Comparison of ENCODE assay signal across 1 cellular context in the genomic region with DNA sequence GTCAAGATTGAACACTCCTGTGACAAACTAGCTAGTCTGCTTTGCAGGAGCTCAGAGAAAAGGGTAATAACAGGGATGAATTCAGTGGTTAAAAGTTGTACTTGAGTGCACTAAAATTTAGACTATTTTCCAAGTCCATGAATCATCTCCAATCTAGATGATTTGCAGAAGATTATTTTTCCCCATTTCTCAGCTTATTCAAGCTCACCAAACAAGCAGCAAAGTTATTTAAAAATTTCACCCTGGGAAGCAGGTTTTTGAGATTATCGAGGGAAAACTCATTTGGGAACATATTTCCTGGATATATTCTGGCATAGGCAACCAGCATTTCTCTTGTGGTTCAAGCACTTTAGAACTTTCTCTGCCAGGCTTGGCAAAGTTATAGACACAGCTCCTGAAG.
TF ChIP-seq lines count a peak whose summit lies in the region.

No MANE protein-coding gene starts in this region.

TF ChIP-seq in GM23338, 12 proteins besides CTCF, POLR2A, EP300 and RAD21:
- TF ChIP-seq, protein P1, sequence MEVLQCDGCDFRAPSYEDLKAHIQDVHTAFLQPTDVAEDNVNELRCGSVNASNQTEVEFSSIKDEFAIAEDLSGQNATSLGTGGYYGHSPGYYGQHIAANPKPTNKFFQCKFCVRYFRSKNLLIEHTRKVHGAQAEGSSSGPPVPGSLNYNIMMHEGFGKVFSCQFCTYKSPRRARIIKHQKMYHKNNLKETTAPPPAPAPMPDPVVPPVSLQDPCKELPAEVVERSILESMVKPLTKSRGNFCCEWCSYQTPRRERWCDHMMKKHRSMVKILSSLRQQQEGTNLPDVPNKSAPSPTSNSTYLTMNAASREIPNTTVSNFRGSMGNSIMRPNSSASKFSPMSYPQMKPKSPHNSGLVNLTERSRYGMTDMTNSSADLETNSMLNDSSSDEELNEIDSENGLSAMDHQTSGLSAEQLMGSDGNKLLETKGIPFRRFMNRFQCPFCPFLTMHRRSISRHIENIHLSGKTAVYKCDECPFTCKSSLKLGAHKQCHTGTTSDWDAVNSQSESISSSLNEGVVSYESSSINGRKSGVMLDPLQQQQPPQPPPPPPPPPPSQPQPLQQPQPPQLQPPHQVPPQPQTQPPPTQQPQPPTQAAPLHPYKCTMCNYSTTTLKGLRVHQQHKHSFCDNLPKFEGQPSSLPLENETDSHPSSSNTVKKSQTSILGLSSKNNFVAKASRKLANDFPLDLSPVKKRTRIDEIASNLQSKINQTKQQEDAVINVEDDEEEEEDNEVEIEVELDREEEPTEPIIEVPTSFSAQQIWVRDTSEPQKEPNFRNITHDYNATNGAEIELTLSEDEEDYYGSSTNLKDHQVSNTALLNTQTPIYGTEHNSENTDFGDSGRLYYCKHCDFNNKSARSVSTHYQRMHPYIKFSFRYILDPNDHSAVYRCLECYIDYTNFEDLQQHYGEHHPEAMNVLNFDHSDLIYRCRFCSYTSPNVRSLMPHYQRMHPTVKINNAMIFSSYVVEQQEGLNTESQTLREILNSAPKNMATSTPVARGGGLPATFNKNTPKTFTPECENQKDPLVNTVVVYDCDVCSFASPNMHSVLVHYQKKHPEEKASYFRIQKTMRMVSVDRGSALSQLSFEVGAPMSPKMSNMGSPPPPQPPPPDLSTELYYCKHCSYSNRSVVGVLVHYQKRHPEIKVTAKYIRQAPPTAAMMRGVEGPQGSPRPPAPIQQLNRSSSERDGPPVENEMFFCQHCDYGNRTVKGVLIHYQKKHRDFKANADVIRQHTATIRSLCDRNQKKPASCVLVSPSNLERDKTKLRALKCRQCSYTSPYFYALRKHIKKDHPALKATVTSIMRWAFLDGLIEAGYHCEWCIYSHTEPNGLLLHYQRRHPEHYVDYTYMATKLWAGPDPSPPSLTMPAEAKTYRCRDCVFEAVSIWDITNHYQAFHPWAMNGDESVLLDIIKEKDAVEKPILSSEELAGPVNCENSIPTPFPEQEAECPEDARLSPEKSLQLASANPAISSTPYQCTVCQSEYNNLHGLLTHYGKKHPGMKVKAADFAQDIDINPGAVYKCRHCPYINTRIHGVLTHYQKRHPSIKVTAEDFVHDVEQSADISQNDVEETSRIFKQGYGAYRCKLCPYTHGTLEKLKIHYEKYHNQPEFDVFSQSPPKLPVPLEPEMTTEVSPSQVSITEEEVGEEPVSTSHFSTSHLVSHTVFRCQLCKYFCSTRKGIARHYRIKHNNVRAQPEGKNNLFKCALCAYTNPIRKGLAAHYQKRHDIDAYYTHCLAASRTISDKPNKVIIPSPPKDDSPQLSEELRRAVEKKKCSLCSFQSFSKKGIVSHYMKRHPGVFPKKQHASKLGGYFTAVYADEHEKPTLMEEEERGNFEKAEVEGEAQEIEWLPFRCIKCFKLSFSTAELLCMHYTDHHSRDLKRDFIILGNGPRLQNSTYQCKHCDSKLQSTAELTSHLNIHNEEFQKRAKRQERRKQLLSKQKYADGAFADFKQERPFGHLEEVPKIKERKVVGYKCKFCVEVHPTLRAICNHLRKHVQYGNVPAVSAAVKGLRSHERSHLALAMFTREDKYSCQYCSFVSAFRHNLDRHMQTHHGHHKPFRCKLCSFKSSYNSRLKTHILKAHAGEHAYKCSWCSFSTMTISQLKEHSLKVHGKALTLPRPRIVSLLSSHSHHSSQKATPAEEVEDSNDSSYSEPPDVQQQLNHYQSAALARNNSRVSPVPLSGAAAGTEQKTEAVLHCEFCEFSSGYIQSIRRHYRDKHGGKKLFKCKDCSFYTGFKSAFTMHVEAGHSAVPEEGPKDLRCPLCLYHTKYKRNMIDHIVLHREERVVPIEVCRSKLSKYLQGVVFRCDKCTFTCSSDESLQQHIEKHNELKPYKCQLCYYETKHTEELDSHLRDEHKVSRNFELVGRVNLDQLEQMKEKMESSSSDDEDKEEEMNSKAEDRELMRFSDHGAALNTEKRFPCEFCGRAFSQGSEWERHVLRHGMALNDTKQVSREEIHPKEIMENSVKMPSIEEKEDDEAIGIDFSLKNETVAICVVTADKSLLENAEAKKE (CRISPR knock-in tag; IDR thresholded peaks at IDR 0.05): no peak
- TF ChIP-seq POLR2AphosphoS5 (IDR thresholded peaks at IDR 0.05; ENCODE audit: low read depth): no peak
- no peak for TF ChIP-seq NANOG (IDR thresholded peaks at IDR 0.05; ENCODE audit: borderline replicate concordance)
- no peak for TF ChIP-seq EZH2 (IDR thresholded peaks at IDR 0.05; ENCODE audit: low read depth, unreplicated experiment)
- no peak for TF ChIP-seq EZH2phosphoT487 (IDR thresholded peaks at IDR 0.05; ENCODE audit: unreplicated experiment)
- no peak for TF ChIP-seq CREB1 (CRISPR knock-in tag; IDR thresholded peaks at IDR 0.05; ENCODE audit: low read depth)
- TF ChIP-seq, protein P2, sequence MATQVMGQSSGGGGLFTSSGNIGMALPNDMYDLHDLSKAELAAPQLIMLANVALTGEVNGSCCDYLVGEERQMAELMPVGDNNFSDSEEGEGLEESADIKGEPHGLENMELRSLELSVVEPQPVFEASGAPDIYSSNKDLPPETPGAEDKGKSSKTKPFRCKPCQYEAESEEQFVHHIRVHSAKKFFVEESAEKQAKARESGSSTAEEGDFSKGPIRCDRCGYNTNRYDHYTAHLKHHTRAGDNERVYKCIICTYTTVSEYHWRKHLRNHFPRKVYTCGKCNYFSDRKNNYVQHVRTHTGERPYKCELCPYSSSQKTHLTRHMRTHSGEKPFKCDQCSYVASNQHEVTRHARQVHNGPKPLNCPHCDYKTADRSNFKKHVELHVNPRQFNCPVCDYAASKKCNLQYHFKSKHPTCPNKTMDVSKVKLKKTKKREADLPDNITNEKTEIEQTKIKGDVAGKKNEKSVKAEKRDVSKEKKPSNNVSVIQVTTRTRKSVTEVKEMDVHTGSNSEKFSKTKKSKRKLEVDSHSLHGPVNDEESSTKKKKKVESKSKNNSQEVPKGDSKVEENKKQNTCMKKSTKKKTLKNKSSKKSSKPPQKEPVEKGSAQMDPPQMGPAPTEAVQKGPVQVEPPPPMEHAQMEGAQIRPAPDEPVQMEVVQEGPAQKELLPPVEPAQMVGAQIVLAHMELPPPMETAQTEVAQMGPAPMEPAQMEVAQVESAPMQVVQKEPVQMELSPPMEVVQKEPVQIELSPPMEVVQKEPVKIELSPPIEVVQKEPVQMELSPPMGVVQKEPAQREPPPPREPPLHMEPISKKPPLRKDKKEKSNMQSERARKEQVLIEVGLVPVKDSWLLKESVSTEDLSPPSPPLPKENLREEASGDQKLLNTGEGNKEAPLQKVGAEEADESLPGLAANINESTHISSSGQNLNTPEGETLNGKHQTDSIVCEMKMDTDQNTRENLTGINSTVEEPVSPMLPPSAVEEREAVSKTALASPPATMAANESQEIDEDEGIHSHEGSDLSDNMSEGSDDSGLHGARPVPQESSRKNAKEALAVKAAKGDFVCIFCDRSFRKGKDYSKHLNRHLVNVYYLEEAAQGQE (IDR thresholded peaks at IDR 0.05; ENCODE audit: unreplicated experiment): no peak
- no peak for TF ChIP-seq JUNB (IDR thresholded peaks at IDR 0.05; ENCODE audit: unreplicated experiment)
- no peak for TF ChIP-seq ZNF331 (CRISPR knock-in tag; IDR thresholded peaks at IDR 0.05; ENCODE audit: low read depth)
- TF ChIP-seq, protein P3, sequence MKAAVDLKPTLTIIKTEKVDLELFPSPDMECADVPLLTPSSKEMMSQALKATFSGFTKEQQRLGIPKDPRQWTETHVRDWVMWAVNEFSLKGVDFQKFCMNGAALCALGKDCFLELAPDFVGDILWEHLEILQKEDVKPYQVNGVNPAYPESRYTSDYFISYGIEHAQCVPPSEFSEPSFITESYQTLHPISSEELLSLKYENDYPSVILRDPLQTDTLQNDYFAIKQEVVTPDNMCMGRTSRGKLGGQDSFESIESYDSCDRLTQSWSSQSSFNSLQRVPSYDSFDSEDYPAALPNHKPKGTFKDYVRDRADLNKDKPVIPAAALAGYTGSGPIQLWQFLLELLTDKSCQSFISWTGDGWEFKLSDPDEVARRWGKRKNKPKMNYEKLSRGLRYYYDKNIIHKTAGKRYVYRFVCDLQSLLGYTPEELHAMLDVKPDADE (IDR thresholded peaks at IDR 0.05): no peak
- TF ChIP-seq ZNF114 (CRISPR knock-in tag; IDR thresholded peaks at IDR 0.05): no peak
- TF ChIP-seq STAT1 (IDR thresholded peaks at IDR 0.05; ENCODE audit: unreplicated experiment): no peak
